In genomic region chr2:40276076-40276475, GRCh38 we compare ENCODE assay signal across 18 cellular contexts.
DNase-seq lines count a peak whose midpoint lies in the region; ATAC-seq and TF ChIP-seq lines count a peak whose summit lies in the region.
"Had no signal": no experiment of that assay in that cellular context is flagged by ENCODE, and none has a peak within 500 bp of the region (broad histone marks: within the 10 kb centered on the region; RNA-seq: fewer than 3 reads in every experiment).

No MANE protein-coding gene starts in this region.

- H3K79me2 ChIP-seq in OCI-LY7 (ENCODE audit: insufficient read depth, low read depth, low read length) = no peaks in the 10 kb centered on the region

- intact Hi-C loops in Right ventricle myocardium superior (cut with DNase I) (no loop called here), OCI-LY7 (cut with micrococcal nuclease; ENCODE audit: unreplicated experiment) (no loop called here), esophagus muscularis mucosa (cut with DNase I) (no loop called here)

- ATAC-seq in Right ventricle myocardium superior (ENCODE audit: poor library complexity) (no peak), omental fat pad (ENCODE audit: low FRiP score) (no peak), GM21619 (IDR thresholded peaks at IDR 0.05; ENCODE audit: unreplicated experiment) (no peak), HG02870 (IDR thresholded peaks at IDR 0.05; ENCODE audit: unreplicated experiment) (no peak)
- ATAC-seq: A549; CD8-positive, alpha-beta T cell had no signal

- TF ChIP-seq CTCF in cardiac muscle cell (IDR thresholded peaks at IDR 0.05; ENCODE audit: low read depth, low read length) (no peak), OCI-LY7 (conservative IDR thresholded peaks at IDR 0.05; ENCODE audit: low read length) (no peak), esophagus muscularis mucosa (IDR thresholded peaks at IDR 0.05) (no peak), omental fat pad (IDR thresholded peaks at IDR 0.05) (no peak)

- DNase-seq in cardiac muscle cell (ENCODE audit: low read depth in 1 of 2, low spot score in 1 of 2) (no peak), Right ventricle myocardium superior (no peak), OCI-LY7 (ENCODE audit: low spot score) (no peak), esophagus muscularis mucosa (ENCODE audit: extremely low spot score) (no peak), omental fat pad (ENCODE audit: low spot score) (no peak)
- DNase-seq: AML-193; CD8-positive, alpha-beta T cell; DMS 273 treated with DMSO at 0.1 percent for 48 hours; DMS53; DND-41; GM23248 had no signal

- H3K4me3 ChIP-seq in cardiac muscle cell = no peak overlapping the region
- H3K4me3 ChIP-seq in OCI-LY7 (ENCODE audit: low read depth, low read length, poor library complexity, severe bottlenecking) = no peak overlapping the region
- no peak overlapping the region for H3K4me3 ChIP-seq in esophagus muscularis mucosa
- H3K4me3 ChIP-seq in stomach smooth muscle (ENCODE audit: low read length in 2 of 2) = no peak overlapping the region
- H3K4me3 ChIP-seq: A549, GM23248, HAP-1 had no signal

- BruUV-seq in OCI-LY7 (replicated peaks; lab: Mats Ljungman, UMichigan) = no TSS peak

- no peak overlapping the region for H3K9ac ChIP-seq in stomach smooth muscle (ENCODE audit: low read length in 2 of 2)
- H3K9ac ChIP-seq: GM23248 had no signal

- WGBS in esophagus muscularis mucosa = 74% methylated on average over 1 of the region's 1 CpG

- no peaks in the 10 kb centered on the region for H3K9me3 ChIP-seq in cardiac muscle cell (ENCODE audit: low read depth)
- no peaks in the 10 kb centered on the region for H3K9me3 ChIP-seq in OCI-LY7 (ENCODE audit: low read length)
- H3K9me3 ChIP-seq in esophagus muscularis mucosa = no peaks in the 10 kb centered on the region
- H3K9me3 ChIP-seq in stomach smooth muscle (ENCODE audit: control insufficient read depth in 2 of 2, low read length in 2 of 2) = no peaks in the 10 kb centered on the region
- H3K9me3 ChIP-seq: A549, HAP-1 had no signal

- POLR2A ChIA-PET in OCI-LY7 (lab: Charles Lee) = interaction anchor here (0.9 to 2.1 kb wide), 5 partner anchors 13 to 127 kb away, joined by 3 to 9 read pairs (median 3); no protein-coding TSS in a partner anchor

- H3K4me1 ChIP-seq in cardiac muscle cell (ENCODE audit: low read depth) = peaks cover 73% of the 10 kb centered on the region
- peaks cover 64% of the 10 kb centered on the region for H3K4me1 ChIP-seq in OCI-LY7 (ENCODE audit: insufficient read depth, low read length, poor library complexity, severe bottlenecking)
- peaks cover 65 to 82% (median 70%) of the 10 kb centered on the region in 4 donors for H3K4me1 ChIP-seq in esophagus muscularis mucosa
- peaks cover 34% of the 10 kb centered on the region for H3K4me1 ChIP-seq in stomach smooth muscle (ENCODE audit: control insufficient read depth, insufficient read depth, low read length)
- H3K4me1 ChIP-seq: A549, HAP-1 had no signal

- H3K9me2 ChIP-seq in OCI-LY7 (ENCODE audit: insufficient read depth, low read length) = no peaks in the 10 kb centered on the region

- H4K20me1 ChIP-seq in OCI-LY7 (ENCODE audit: insufficient read depth, low read length) = no peaks in the 10 kb centered on the region

- H3K4me2 ChIP-seq in OCI-LY7 (ENCODE audit: low read length) = no peak overlapping the region; the same call in 1 of the 2 replicates
- H3K4me2 ChIP-seq: A549 had no signal

- TF ChIP-seq POLR2A in esophagus muscularis mucosa (IDR thresholded peaks at IDR 0.05; ENCODE audit: low read depth) = no peak

- H3K27ac ChIP-seq in cardiac muscle cell = peak overlapping the region; percentile 35
- no peak overlapping the region for H3K27ac ChIP-seq in OCI-LY7 (ENCODE audit: low read depth, low read length, poor library complexity, severe bottlenecking)
- peak overlapping the region in 3 of 4 donors; percentile 45 to 50 (median 50) for H3K27ac ChIP-seq in esophagus muscularis mucosa (replicated peaks in 1 of 4)
- peak overlapping the region; percentile 0 for H3K27ac ChIP-seq in stomach smooth muscle (ENCODE audit: low read length)
- H3K27ac ChIP-seq: 22Rv1, A549, GM23248, HL-60 had no signal

- CTCF ChIA-PET in OCI-LY7 (lab: Charles Lee; ENCODE audit: unreplicated experiment) = no interaction called here

- H3K36me3 ChIP-seq in cardiac muscle cell = no peaks in the 10 kb centered on the region
- H3K36me3 ChIP-seq in OCI-LY7 (ENCODE audit: insufficient read depth, low read length) = no peaks in the 10 kb centered on the region
- H3K36me3 ChIP-seq in esophagus muscularis mucosa = no peaks in the 10 kb centered on the region
- H3K36me3 ChIP-seq in stomach smooth muscle (ENCODE audit: control insufficient read depth in 2 of 2, insufficient read depth in 2 of 2, low read length in 2 of 2) = no peaks in the 10 kb centered on the region
- H3K36me3 ChIP-seq: HAP-1 had no signal

- TF ChIP-seq EP300 in esophagus muscularis mucosa (IDR thresholded peaks at IDR 0.05) = no peak

- H2AFZ ChIP-seq in OCI-LY7 (ENCODE audit: low read length) = 0 out of 2 replicates have a peak overlapping the region, but pooled peaks have one; percentile 11
- H2AFZ ChIP-seq: GM23248 had no signal

- H3K27me3 ChIP-seq in cardiac muscle cell (no peaks in the 10 kb centered on the region), esophagus muscularis mucosa (no peaks in the 10 kb centered on the region), stomach smooth muscle (ENCODE audit: control insufficient read depth in 1 of 2, insufficient read depth in 2 of 2, low read length in 2 of 2) (no peaks in the 10 kb centered on the region)
